ENCODE assay signal across 17 cellular contexts in the genomic region with DNA sequence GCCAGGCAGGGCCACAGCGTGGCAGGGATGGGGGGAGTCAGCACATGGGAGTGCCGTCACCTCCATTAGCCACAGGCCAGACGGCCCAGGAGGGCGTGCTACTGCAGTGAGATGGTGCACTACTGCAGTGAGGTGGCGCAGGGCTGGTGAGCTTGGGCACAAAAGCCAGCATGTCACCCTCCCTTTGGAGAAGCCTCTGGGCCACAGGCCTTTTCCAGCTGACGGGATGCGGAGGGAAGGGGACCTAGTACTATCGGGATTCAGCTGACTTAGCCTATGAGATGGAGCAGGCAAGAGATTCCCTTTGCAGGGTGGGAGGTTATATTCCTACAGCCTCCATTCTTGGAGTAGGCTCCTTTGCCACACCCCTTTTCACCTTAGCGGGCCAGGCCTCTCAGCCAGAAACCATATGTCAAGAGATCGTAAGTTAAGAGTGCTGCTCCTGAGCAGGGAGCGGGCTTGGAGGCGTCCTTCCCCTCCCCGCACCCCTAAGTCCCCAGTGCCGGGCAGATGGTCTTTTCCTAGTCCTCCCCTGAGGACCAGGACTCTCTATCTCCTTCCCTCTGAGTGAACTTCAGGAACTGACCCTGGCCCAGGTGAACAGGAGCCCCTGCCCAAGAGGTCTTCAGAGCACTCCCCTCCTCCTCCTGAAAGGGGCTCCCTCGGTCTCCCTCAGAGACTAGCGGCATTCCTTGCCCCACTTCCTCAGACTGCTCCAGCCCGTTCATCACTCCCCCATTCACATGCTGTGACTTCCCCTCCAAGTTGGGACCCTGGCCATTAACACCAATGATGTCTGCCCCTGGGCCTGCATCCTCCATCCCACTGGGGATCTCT. TPM values are rescaled to one million over a fixed set of nuclear protein-coding genes. Genes with fewer than 3 reads are reported as not detected.
DNase-seq lines count a peak whose midpoint lies in the region; ATAC-seq, FAIRE-seq and TF ChIP-seq lines count a peak whose summit lies in the region.
"Had no signal": no experiment of that assay in that cellular context is flagged by ENCODE, and none has a peak within 500 bp of the region (broad histone marks: within the 10 kb centered on the region; RNA-seq: fewer than 3 reads in every experiment).

No MANE protein-coding gene starts in this region.

- no peaks in the 10 kb centered on the region for H3K9me3 ChIP-seq in esophagus (ENCODE audit: control insufficient read depth in 2 of 2, insufficient read depth in 1 of 2, low read depth in 1 of 2, low read length in 1 of 2)
- peaks cover 2 to 10% of the 10 kb centered on the region in 2 donors for H3K9me3 ChIP-seq in neuronal stem cell (replicated peaks in 1 of 2; ENCODE audit: control insufficient read depth in 2 of 2, insufficient read depth in 1 of 2, low read depth in 1 of 2, low read length in 2 of 2)
- no peaks in the 10 kb centered on the region for H3K9me3 ChIP-seq in vagina

- H2BK120ac ChIP-seq in neuronal stem cell (ENCODE audit: low read depth, low read length): no peak overlapping the region

- H2AK5ac ChIP-seq in neuronal stem cell (ENCODE audit: low read depth, low read length): peak overlapping the region; percentile 87

- H4K8ac ChIP-seq in neuronal stem cell (ENCODE audit: low read depth, low read length): no peak overlapping the region

- H2BK5ac ChIP-seq in neuronal stem cell (ENCODE audit: low read length): peak overlapping the region; percentile 40

- peak overlapping the region; percentile 70 for H3K23ac ChIP-seq in neuronal stem cell (ENCODE audit: low read depth, low read length, poor library complexity)

- no peak for TF ChIP-seq CTCF in vagina (IDR thresholded peaks at IDR 0.05)

- H3K9ac ChIP-seq in neuronal stem cell (ENCODE audit: low read depth, low read length, poor library complexity): peak overlapping the region; percentile 54

- no peak overlapping the region for H2AFZ ChIP-seq in neuronal stem cell (ENCODE audit: low read length)

- peak overlapping the region; percentile 76 for H2BK12ac ChIP-seq in neuronal stem cell (ENCODE audit: low read length)

- no peaks in the 10 kb centered on the region for H3K27me3 ChIP-seq in esophagus (ENCODE audit: control insufficient read depth in 1 of 2, insufficient read depth in 2 of 2, low read length in 2 of 2)
- no peaks in the 10 kb centered on the region for H3K27me3 ChIP-seq in neuronal stem cell (ENCODE audit: control insufficient read depth in 3 of 3, insufficient read depth in 3 of 3, low read depth in 1 of 3, low read length in 3 of 3)
- H3K27me3 ChIP-seq in vagina: no peaks in the 10 kb centered on the region

- peak overlapping the region; percentile 60 for H2BK15ac ChIP-seq in neuronal stem cell (ENCODE audit: low read length)

- DNase-seq in Right ventricle myocardium inferior (ENCODE audit: missing footprints): peak; percentile 37
- DNase-seq in cardiac septum (ENCODE audit: low spot score): no peak
- no peak for DNase-seq in neuronal stem cell (ENCODE audit: low spot score)
- no peak for DNase-seq in vagina (ENCODE audit: extremely low spot score in 2 of 2)
- no peak for DNase-seq in SKM-1 (lab: John Stamatoyannopoulos, UW; ENCODE audit: unreplicated experiment)
- no peak for DNase-seq in H54 (ENCODE audit: insufficient read length, low spot score)
- DNase-seq in left colon: no peak
- DNase-seq: activated CD4-positive, alpha-beta T cell treated with anti-CD3 and anti-CD28 coated beads for 36 hours; activated effector memory CD4-positive, alpha-beta T cell treated with anti-CD3 and anti-CD28 coated beads, Interleukin-2, amount 50 U/mL, for 16 hours; kidney glomerular epithelial cell; NCI-H510A treated with DMSO at 0.1 percent for 48 hours; nucleus accumbens; stimulated activated naive CD8-positive, alpha-beta T cell treated with anti-CD3 and anti-CD28 coated beads, Interleukin-15, amount 100 ng/mL, for 72 hours had no signal

- H3K36me3 ChIP-seq in esophagus (ENCODE audit: control insufficient read depth in 2 of 2, insufficient read depth in 2 of 2, low read length in 1 of 2) (no peaks in the 10 kb centered on the region), neuronal stem cell (replicated peaks in 1 of 2; ENCODE audit: control insufficient read depth in 2 of 2, insufficient read depth in 2 of 2, low read length in 2 of 2) (peaks cover 24 to 28% of the 10 kb centered on the region in 2 donors), vagina (no peaks in the 10 kb centered on the region)

- 85 to 90% methylated on average over 17 of the region's 17 CpGs for WGBS in esophagus, 2 donors
- WGBS in neuronal stem cell (ENCODE audit: extremely low coverage in 2 of 2, insufficient read length in 2 of 2, insufficient replicate concordance in 1 of 2), 2 donors: no CpG with 5 or more reads among the region's 17 CpGs

- intact Hi-C loops in Right ventricle myocardium inferior (cut with DNase I) (loop anchor here (10.0 kb wide), 1 partner anchor 544 kb away; no protein-coding TSS in a partner anchor), cardiac septum (cut with DNase I) (loop anchor here (10.0 kb wide), 1 partner anchor 544 kb away; no protein-coding TSS in a partner anchor), vagina (cut with DNase I) (loop anchor here (5.0 kb wide), 1 partner anchor 47 kb away; no protein-coding TSS in a partner anchor), left colon (cut with DNase I, micrococcal nuclease) (no loop called here)

- FAIRE-seq in H54 (lab: Jason Lieb, UNC): no peak

- H3K27ac ChIP-seq in esophagus (ENCODE audit: low read depth in 2 of 2, low read length in 1 of 2) (peak overlapping the region; percentile 34 to 53), neuronal stem cell (replicated peaks; ENCODE audit: low read length) (peak overlapping the region; percentile 61), vagina (peak overlapping the region; percentile 85)
- H3K27ac ChIP-seq: HL-60 had no signal

- H3K4me3 ChIP-seq in esophagus (ENCODE audit: low read depth in 1 of 2, low read length in 2 of 2) (no peak overlapping the region), neuronal stem cell (ENCODE audit: low read length in 2 of 2) (no peak overlapping the region), vagina (no peak overlapping the region)

- peak overlapping the region; percentile 93 for H3K18ac ChIP-seq in neuronal stem cell (ENCODE audit: low read length)

- peak overlapping the region; percentile 23 for H3K4ac ChIP-seq in neuronal stem cell (ENCODE audit: low read length)

- peak overlapping the region; percentile 20 for H3K4me2 ChIP-seq in neuronal stem cell (ENCODE audit: insufficient read depth, low read length, poor library complexity, severe bottlenecking)

- peaks cover 8% of the 10 kb centered on the region for H3K79me1 ChIP-seq in neuronal stem cell (ENCODE audit: low read depth, low read length)

- H4K91ac ChIP-seq in neuronal stem cell (ENCODE audit: low read depth, low read length, poor library complexity): peak overlapping the region; percentile 19

- peak overlapping the region; percentile 22 for H3K14ac ChIP-seq in neuronal stem cell (ENCODE audit: low read length)

- no peak for TF ChIP-seq POLR2A in vagina (IDR thresholded peaks at IDR 0.05)
- no peak for TF ChIP-seq POLR2A in H54 (IDR thresholded peaks at IDR 0.05; ENCODE audit: low read depth, low read length)

- H3K4me1 ChIP-seq in esophagus (ENCODE audit: control insufficient read depth in 2 of 2, insufficient read depth in 2 of 2, low read length in 1 of 2): peaks cover 2 to 4% of the 10 kb centered on the region in 2 donors
- H3K4me1 ChIP-seq in neuronal stem cell (ENCODE audit: control insufficient read depth in 2 of 2, insufficient read depth in 1 of 2, low read depth in 1 of 2, low read length in 2 of 2): peaks cover 64 to 70% of the 10 kb centered on the region in 2 donors
- peaks cover 48% of the 10 kb centered on the region for H3K4me1 ChIP-seq in vagina

- ATAC-seq in Right ventricle myocardium inferior: no peak
- ATAC-seq in left colon: no peak
- ATAC-seq: activated CD4-positive, alpha-beta T cell treated with anti-CD3 and anti-CD28 coated beads for 36 hours; stimulated activated naive CD8-positive, alpha-beta T cell treated with anti-CD3 and anti-CD28 coated beads, Interleukin-15, amount 100 ng/mL, for 72 hours had no signal

RNA-seq across cellular contexts. Expression of a gene that starts 8.2 kb away (rescaled TPM):
- total RNA-seq in Right ventricle myocardium inferior (131 TPM), cardiac septum (699 TPM), vagina (16.0 TPM), left colon (1 to 10 TPM; 3.6 to 6.8 TPM)
- 1 to 10 TPM; 2.4 to 3.0 TPM for polyA plus RNA-seq in esophagus
- 150 TPM for polyA plus RNA-seq in neuronal stem cell (2013, experiment 1 of 2)
- polyA plus RNA-seq in neuronal stem cell (2013, experiment 2 of 2): 143 TPM

RNA-seq across cellular contexts. Expression of a gene that starts 27.1 kb away (rescaled TPM):
- total RNA-seq in Right ventricle myocardium inferior (0.35 TPM), cardiac septum (0.16 TPM), vagina (2.0 TPM), left colon (not detected)
- polyA plus RNA-seq in esophagus: under 1 TPM; 0.01 to 0.04 TPM
- polyA plus RNA-seq in neuronal stem cell (2013, experiment 1 of 2): 0.89 TPM
- 0.54 TPM for polyA plus RNA-seq in neuronal stem cell (2013, experiment 2 of 2)
- total RNA-seq: activated CD4-positive, alpha-beta T cell treated with anti-CD3 and anti-CD28 coated beads for 36 hours; chondrocyte had no signal

RNA-seq across cellular contexts. Expression of a gene that starts 36.4 kb away (rescaled TPM):
- total RNA-seq in Right ventricle myocardium inferior (not detected), cardiac septum (3.7 TPM), vagina (97.7 TPM), left colon (under 1 TPM; 0.73 to 0.98 TPM)
- polyA plus RNA-seq in esophagus: 1,000 to 10,000 TPM; 1,310 to 1,799 TPM
- polyA plus RNA-seq in neuronal stem cell (2013, experiment 1 of 2): 479 TPM
- polyA plus RNA-seq in neuronal stem cell (2013, experiment 2 of 2): 474 TPM

RNA-seq across cellular contexts. Expression of a gene that starts 49.8 kb away (rescaled TPM):
- 1.4 TPM for total RNA-seq in Right ventricle myocardium inferior
- total RNA-seq in cardiac septum: 0.43 TPM
- under 1 TPM; 0.14 to 0.28 TPM for polyA plus RNA-seq in esophagus
- 1.8 TPM for polyA plus RNA-seq in neuronal stem cell (2013, experiment 1 of 2)
- 1.7 TPM for polyA plus RNA-seq in neuronal stem cell (2013, experiment 2 of 2)
- total RNA-seq in vagina: not detected
- total RNA-seq in left colon: not detected
- total RNA-seq: chondrocyte, SK-MEL-5 had no signal

RNA-seq across cellular contexts. Expression of a gene that starts 59.2 kb away (rescaled TPM):
- total RNA-seq in Right ventricle myocardium inferior: 16.6 TPM
- total RNA-seq in cardiac septum: 14.7 TPM
- polyA plus RNA-seq in esophagus: 10 to 100 TPM; 18.5 to 38.3 TPM
- 48.9 TPM for polyA plus RNA-seq in neuronal stem cell (2013, experiment 1 of 2)
- polyA plus RNA-seq in neuronal stem cell (2013, experiment 2 of 2): 45.3 TPM
- total RNA-seq in vagina: 17.7 TPM
- 10 to 100 TPM; 40.6 to 47.9 TPM for total RNA-seq in left colon

Comparison
In these comparisons a context has a peak if more than half of its experiments do, and no peak if none do; other contexts are left out.
1. RNA of a gene that starts 36.4 kb away (total RNA-seq): 97.7 TPM in vagina (single experiment); 3.7 TPM in cardiac septum (single experiment), 0.73 to 0.98 TPM in left colon and not detected in Right ventricle myocardium inferior (single experiment); every median in the first group is over 10 times any median in the second.
2. intact Hi-C loops: an anchor here in Right ventricle myocardium inferior (10.0 kb wide), cardiac septum (10.0 kb wide) and vagina (5.0 kb wide); none called in left colon.
3. Peak in every context shown above with its lines, with median percentiles within 50 percentile points of each other: H3K27ac ChIP-seq.